8 cellular contexts compared by ENCODE assay signal in the genomic region with DNA sequence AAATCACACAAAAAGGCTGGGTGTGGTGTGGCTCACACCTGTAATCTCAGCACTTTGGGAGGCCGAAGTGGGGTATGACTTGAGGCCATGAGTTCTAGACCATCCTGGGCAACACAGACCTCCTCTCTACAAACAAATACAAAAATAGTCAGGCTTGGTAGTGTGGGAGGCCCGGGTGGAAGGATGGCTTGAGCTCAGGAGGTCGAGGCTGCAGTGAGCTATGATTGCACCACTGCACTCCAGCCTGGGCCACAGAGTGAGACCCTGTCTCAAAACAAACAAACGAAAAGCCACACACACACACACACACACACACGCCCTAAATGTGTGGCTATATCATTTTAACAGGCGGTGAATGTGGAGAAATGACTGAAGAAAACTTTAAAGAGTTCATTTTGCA. TPM values are rescaled to one million over a fixed set of nuclear protein-coding genes. Genes with fewer than 3 reads are reported as not detected.
DNase-seq lines count a peak whose midpoint lies in the region; ATAC-seq and TF ChIP-seq lines count a peak whose summit lies in the region.
"Had no signal": no experiment of that assay in that cellular context is flagged by ENCODE, and none has a peak within 500 bp of the region (broad histone marks: within the 10 kb centered on the region; RNA-seq: fewer than 3 reads in every experiment).

No MANE protein-coding gene starts in this region.

- H3K36me3 ChIP-seq in KMS-11 (ENCODE audit: insufficient read depth), result peaks cover 5% of the 10 kb centered on the region; the same call in 1 of the 2 replicates
- H3K36me3 ChIP-seq in mammary epithelial cell (ENCODE audit: insufficient read depth, low read length), result peaks cover 8% of the 10 kb centered on the region
- peaks cover 13 to 30% (median 21%) of the 10 kb centered on the region in 4 donors for H3K36me3 ChIP-seq in sigmoid colon
- H3K36me3 ChIP-seq: ovary had no signal

- in situ Hi-C loops in mammary epithelial cell (cut with MboI; ENCODE audit: low sequenced_read_pairs in 2 of 2), result no loop called here

- H3K4me3 ChIP-seq in KMS-11 (IDR thresholded peaks at IDR 0.05; ENCODE audit: insufficient read depth, low read depth, low read length) (no peak overlapping the region), mammary epithelial cell (replicated peaks in 1 of 3; ENCODE audit: insufficient read depth in 1 of 3, low read depth in 2 of 3, low read length in 3 of 3) (peak overlapping the region in 1 of 3 experiments; percentile 27), sigmoid colon (peak overlapping the region in 2 of 4 donors; percentile 86 to 97)

- no peak overlapping the region for H3K9ac ChIP-seq in KMS-11
- H3K9ac ChIP-seq in mammary epithelial cell (ENCODE audit: insufficient read depth, low read length), result no peak overlapping the region

- H3K79me2 ChIP-seq in KMS-11 (ENCODE audit: insufficient read depth, low read depth) (peaks cover 21% of the 10 kb centered on the region), mammary epithelial cell (ENCODE audit: insufficient read depth, low read length) (peaks cover 19% of the 10 kb centered on the region)

- H3K27ac ChIP-seq in KMS-11 (no peak overlapping the region), mammary epithelial cell (ENCODE audit: insufficient read depth, low read depth, low read length) (no peak overlapping the region), sigmoid colon (peak overlapping the region in 3 of 4 donors; percentile 29 to 83 (median 82)), substantia nigra (ENCODE audit: low read depth, low read length, poor library complexity, severe bottlenecking) (no peak overlapping the region)

- no peaks in the 10 kb centered on the region for H3K27me3 ChIP-seq in KMS-11 (ENCODE audit: insufficient read depth, low read depth)
- no peaks in the 10 kb centered on the region for H3K27me3 ChIP-seq in mammary epithelial cell (ENCODE audit: insufficient read depth, low read length)
- no peaks in the 10 kb centered on the region for H3K27me3 ChIP-seq in sigmoid colon
- H3K27me3 ChIP-seq: adrenal gland, ovary had no signal

- no peak for DNase-seq in mammary epithelial cell
- DNase-seq in sigmoid colon, result no peak
- no peak for DNase-seq in substantia nigra (lab: John Stamatoyannopoulos, UW)
- no peak for DNase-seq in stimulated activated CD4-positive, alpha-beta T cell treated with anti-CD3 and anti-CD28 coated beads, Interleukin-15, amount 100 ng/mL, for 24 hours

- dilution Hi-C loops in mammary epithelial cell (cut with HindIII; ENCODE audit: low sequenced_read_pairs), result no loop called here

- 67% methylated on average over 6 of the region's 6 CpGs for WGBS in mammary epithelial cell (ENCODE audit: low coverage, missing lambda C conversion rate)
- 56 to 79% methylated on average over 6 of the region's 6 CpGs for WGBS in sigmoid colon, 2 donors

- H3K4me1 ChIP-seq in KMS-11 (ENCODE audit: low read depth, poor library complexity, severe bottlenecking) (peaks cover 10% of the 10 kb centered on the region), mammary epithelial cell (ENCODE audit: insufficient read depth, low read length) (peaks cover 6% of the 10 kb centered on the region), sigmoid colon (peaks cover 0 to 14% (median 9%) of the 10 kb centered on the region in 4 donors)

- CTCF ChIA-PET in mammary epithelial cell (lab: Charles Lee; ENCODE audit: low non-redundant PET), result no interaction called here

- peak overlapping the region; percentile 71 for H2AFZ ChIP-seq in KMS-11 (ENCODE audit: low read depth)
- H2AFZ ChIP-seq in mammary epithelial cell (ENCODE audit: low read depth, low read length), result peak overlapping the region; percentile 89

- BruUV-seq in mammary epithelial cell (replicated peaks; lab: Mats Ljungman, UMichigan), result no TSS peak

- intact Hi-C loops in mammary epithelial cell (cut with micrococcal nuclease), result no loop called here
- intact Hi-C loops in sigmoid colon (cut with DNase I), result loop anchor here (10.0 kb wide), 2 partner anchors 334 to 694 kb away; a partner anchor contains a TSS

- no peak for TF ChIP-seq POLR2A in sigmoid colon (IDR thresholded peaks at IDR 0.05)

- no peak for ATAC-seq in GM18502 (IDR thresholded peaks at IDR 0.05; ENCODE audit: poor library complexity, unreplicated experiment)

- H4K20me1 ChIP-seq in KMS-11 (ENCODE audit: insufficient read depth) (no peaks in the 10 kb centered on the region), mammary epithelial cell (ENCODE audit: insufficient read depth, low read length) (no peaks in the 10 kb centered on the region)

- no peak for TF ChIP-seq CTCF in KMS-11 (conservative IDR thresholded peaks at IDR 0.05; ENCODE audit: low read depth, low read length)
- no peak for TF ChIP-seq CTCF in mammary epithelial cell (conservative IDR thresholded peaks at IDR 0.05 in 1 of 2, IDR thresholded peaks at IDR 0.05 in 1 of 2; ENCODE audit: extremely low read depth in 1 of 2, insufficient read depth in 1 of 2, low read depth in 1 of 2, low read length in 2 of 2)
- TF ChIP-seq CTCF in sigmoid colon (IDR thresholded peaks at IDR 0.05), result no peak

- H3K4me2 ChIP-seq in KMS-11 (peak overlapping the region; percentile 45; the same call in 1 of the 2 replicates), mammary epithelial cell (ENCODE audit: insufficient read depth, low read depth, low read length) (no peak overlapping the region)

- TF ChIP-seq EP300 in sigmoid colon (IDR thresholded peaks at IDR 0.05), result no peak

- H3K9me3 ChIP-seq in mammary epithelial cell (replicated peaks; ENCODE audit: insufficient read depth, low read length) (no peaks in the 10 kb centered on the region), sigmoid colon (no peaks in the 10 kb centered on the region)
- H3K9me3 ChIP-seq: adrenal gland, ovary had no signal

RNA-seq across cellular contexts. Expression of a gene that starts 0.9 kb away (rescaled TPM):
- 10 to 100 TPM in 1 of 2 donors, 1 to 10 TPM in 1; 8.4 to 13.2 TPM for total RNA-seq in mammary epithelial cell
- 2.3 TPM for polyA plus RNA-seq in mammary epithelial cell
- 12.5 TPM for polyA minus RNA-seq in mammary epithelial cell
- 1 to 10 TPM; 6.9 to 10.0 (median 8.8) TPM for total RNA-seq in sigmoid colon
- polyA plus RNA-seq in sigmoid colon, result 1 to 10 TPM; 2.3 to 3.7 (median 2.4) TPM

RNA-seq across cellular contexts. Expression of a gene that starts 10.1 kb away (rescaled TPM):
- total RNA-seq in mammary epithelial cell (not detected), sigmoid colon (not detected)
- polyA plus RNA-seq in mammary epithelial cell (not detected), sigmoid colon (not detected)
- not detected for polyA minus RNA-seq in mammary epithelial cell
- total RNA-seq: adrenal gland, ovary had no signal
- polyA plus RNA-seq: adrenal gland, ovary had no signal

RNA-seq across cellular contexts. Expression of a gene that starts 19.5 kb away (rescaled TPM):
- total RNA-seq in mammary epithelial cell, result not detected
- not detected for polyA plus RNA-seq in mammary epithelial cell
- polyA minus RNA-seq in mammary epithelial cell, result not detected
- total RNA-seq in sigmoid colon, result not detected
- polyA plus RNA-seq in sigmoid colon, result not detected
- total RNA-seq: adrenal gland, ovary had no signal
- polyA plus RNA-seq: adrenal gland, ovary had no signal

RNA-seq across cellular contexts. Expression of a gene that starts 28.6 kb away (rescaled TPM):
- not detected for total RNA-seq in mammary epithelial cell
- not detected for polyA plus RNA-seq in mammary epithelial cell
- polyA minus RNA-seq in mammary epithelial cell, result not detected
- total RNA-seq in sigmoid colon, result not detected
- not detected for polyA plus RNA-seq in sigmoid colon
- total RNA-seq: adrenal gland, ovary had no signal
- polyA plus RNA-seq: adrenal gland, ovary had no signal

RNA-seq across cellular contexts. Expression of a gene that starts 38.2 kb away (rescaled TPM):
- total RNA-seq in mammary epithelial cell, result not detected
- polyA plus RNA-seq in mammary epithelial cell, result 0.10 TPM
- not detected for polyA minus RNA-seq in mammary epithelial cell
- total RNA-seq in sigmoid colon, result not detected
- polyA plus RNA-seq in sigmoid colon, result not detected
- total RNA-seq: adrenal gland, ovary had no signal
- polyA plus RNA-seq: adrenal gland, ovary had no signal

Comparison
In these comparisons a context has a peak if more than half of its experiments do, and no peak if none do; other contexts are left out.
1. H3K27ac ChIP-seq: peak in sigmoid colon (3 of 4); none in KMS-11 (single experiment), mammary epithelial cell (single experiment) and substantia nigra (single experiment).